Comparison of ENCODE assay signal across 8 cellular contexts in the genomic region with DNA sequence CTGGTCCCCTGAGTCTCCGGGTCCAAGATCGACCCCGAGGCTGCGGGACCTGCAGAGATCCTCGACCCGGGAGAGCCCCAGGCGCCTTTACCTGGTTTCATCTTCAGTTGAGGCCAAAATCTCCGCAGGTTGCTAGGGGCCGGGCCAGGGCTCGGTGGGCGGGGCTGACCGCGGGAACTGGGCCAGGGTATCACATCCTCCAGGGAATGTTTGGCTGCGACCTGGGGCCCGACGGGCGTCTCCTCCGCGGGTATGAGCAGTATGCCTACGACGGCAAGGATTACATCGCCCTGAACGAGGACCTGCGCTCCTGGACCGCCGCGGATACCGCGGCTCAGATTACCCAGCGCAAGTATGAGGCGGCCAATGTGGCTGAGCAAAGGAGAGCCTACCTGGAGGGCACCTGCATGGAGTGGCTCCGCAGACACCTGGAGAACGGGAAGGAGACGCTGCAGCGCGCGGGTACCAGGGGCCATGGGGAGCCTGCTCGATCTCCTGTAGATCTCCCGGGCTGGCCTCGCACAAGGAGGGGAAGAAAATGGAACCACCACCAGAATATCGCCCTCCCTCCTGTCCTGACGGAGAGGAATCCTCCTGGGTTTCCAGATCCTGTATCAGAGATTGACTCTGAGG. TPM values are rescaled to one million over a fixed set of nuclear protein-coding genes. Genes with fewer than 3 reads are reported as not detected.
DNase-seq lines count a peak whose midpoint lies in the region; ATAC-seq and TF ChIP-seq lines count a peak whose summit lies in the region.

No MANE protein-coding gene starts in this region.

- peak overlapping the region; percentile 32 to 64 for H3K9ac ChIP-seq in mucosa of rectum (ENCODE audit: low read depth in 1 of 2, low read length in 2 of 2)

- no peaks in the 10 kb centered on the region for H3K9me3 ChIP-seq in CD4-positive, alpha-beta T cell (ENCODE audit: control insufficient read depth, low read length)
- H3K9me3 ChIP-seq in T-helper 17 cell (ENCODE audit: control insufficient read depth, low read length, poor library complexity, severe bottlenecking), result no peaks in the 10 kb centered on the region
- no peaks in the 10 kb centered on the region for H3K9me3 ChIP-seq in ectodermal cell (ENCODE audit: control insufficient read depth, low read length)
- no peaks in the 10 kb centered on the region for H3K9me3 ChIP-seq in mucosa of rectum (ENCODE audit: control insufficient read depth in 2 of 2, low read length in 2 of 2)
- no peaks in the 10 kb centered on the region for H3K9me3 ChIP-seq in upper lobe of left lung

- TF ChIP-seq EP300 in upper lobe of left lung (IDR thresholded peaks at IDR 0.05), result no peak

- no peaks in the 10 kb centered on the region for H3K9me3 Mint-ChIP-seq in CD4-positive, alpha-beta T cell

- H3K27me3 Mint-ChIP-seq in CD4-positive, alpha-beta T cell, result peaks cover 63% of the 10 kb centered on the region
- H3K27me3 Mint-ChIP-seq in T-helper 17 cell, result peaks cover 40% of the 10 kb centered on the region

- H3K27ac Mint-ChIP-seq in CD4-positive, alpha-beta T cell, result no peak overlapping the region
- H3K27ac Mint-ChIP-seq in T-helper 17 cell, result no peak overlapping the region

- H3K27me3 ChIP-seq in CD4-positive, alpha-beta T cell (ENCODE audit: control insufficient read depth, insufficient read depth, low read length), result peaks cover 37% of the 10 kb centered on the region
- H3K27me3 ChIP-seq in ectodermal cell (ENCODE audit: control insufficient read depth, insufficient read depth, low read length, poor library complexity, severe bottlenecking), result peaks cover 66% of the 10 kb centered on the region
- H3K27me3 ChIP-seq in mucosa of rectum (ENCODE audit: control insufficient read depth in 2 of 2, insufficient read depth in 2 of 2, low read length in 2 of 2), result peaks cover 12 to 13% of the 10 kb centered on the region in 2 donors
- H3K27me3 ChIP-seq in upper lobe of left lung, result peaks cover 0 to 3% (median 1%) of the 10 kb centered on the region in 4 donors

- TF ChIP-seq CTCF in CD4-positive, alpha-beta T cell (IDR thresholded peaks at IDR 0.05), result no peak
- no peak for TF ChIP-seq CTCF in upper lobe of left lung (IDR thresholded peaks at IDR 0.05)

- peak in 5 of 10 experiments; percentile 2 to 45 (median 15) for DNase-seq in CD4-positive, alpha-beta T cell
- DNase-seq in T-helper 17 cell, result no peak
- DNase-seq in upper lobe of left lung, result peak; percentile 29 to 93
- DNase-seq in Ammon's horn (ENCODE audit: low spot score), result no peak

- H3K4me3 ChIP-seq in ectodermal cell (ENCODE audit: insufficient read depth, low read depth, low read length) (peak overlapping the region; percentile 4), mucosa of rectum (ENCODE audit: low read length in 2 of 2) (peak overlapping the region; percentile 62 to 68), upper lobe of left lung (peak overlapping the region; percentile 29 to 74 (median 56))

- no peak for TF ChIP-seq POLR2A in upper lobe of left lung (IDR thresholded peaks at IDR 0.05)

- ATAC-seq in CD4-positive, alpha-beta T cell (ENCODE audit: poor library complexity), result peak; percentile 34
- peak; percentile 64 for ATAC-seq in T-helper 17 cell
- ATAC-seq in upper lobe of left lung (ENCODE audit: low FRiP score in 2 of 2), result peak; percentile 37 to 54
- ATAC-seq in GM21529 (IDR thresholded peaks at IDR 0.05; ENCODE audit: unreplicated experiment), result no peak
- ATAC-seq in GM18870 (IDR thresholded peaks at IDR 0.05; ENCODE audit: unreplicated experiment), result no peak

- 6% methylated on average over 42 of the region's 42 CpGs for WGBS in ectodermal cell, 2 experiments
- 23 to 25% methylated on average over 9 to 26 of the region's 42 CpGs for WGBS in upper lobe of left lung, 2 donors

- POLR2A ChIA-PET in CD4-positive, alpha-beta T cell (lab: Charles Lee), result no interaction called here

- H3K4me1 ChIP-seq in ectodermal cell (ENCODE audit: control insufficient read depth, insufficient read depth, low read length) (no peaks in the 10 kb centered on the region), mucosa of rectum (ENCODE audit: control insufficient read depth in 2 of 2, insufficient read depth in 2 of 2, low read length in 2 of 2) (peaks cover 6 to 11% of the 10 kb centered on the region in 2 donors), upper lobe of left lung (peaks cover 5 to 16% (median 13%) of the 10 kb centered on the region in 4 donors)

- H3K27ac ChIP-seq in CD4-positive, alpha-beta T cell (ENCODE audit: low read depth, low read length), result no peak overlapping the region
- H3K27ac ChIP-seq in ectodermal cell (ENCODE audit: insufficient read depth, low read depth, low read length, poor library complexity, severe bottlenecking) (no peak overlapping the region), mucosa of rectum (ENCODE audit: low read depth in 2 of 2, low read length in 2 of 2) (no peak overlapping the region), upper lobe of left lung (peak overlapping the region in 1 of 4 donors; percentile 64)

- peaks cover 28% of the 10 kb centered on the region for H3K36me3 Mint-ChIP-seq in CD4-positive, alpha-beta T cell (ENCODE audit: low read depth)
- H3K36me3 Mint-ChIP-seq in T-helper 17 cell (ENCODE audit: low read depth), result peaks cover 13% of the 10 kb centered on the region

- CTCF ChIA-PET in CD4-positive, alpha-beta T cell (lab: Charles Lee), result no interaction called here

- H3K4me3 Mint-ChIP-seq in CD4-positive, alpha-beta T cell, result peak overlapping the region; percentile 77
- peak overlapping the region; percentile 88 for H3K4me3 Mint-ChIP-seq in T-helper 17 cell

- H3K4me1 Mint-ChIP-seq in CD4-positive, alpha-beta T cell (ENCODE audit: low read depth), result peaks cover 14% of the 10 kb centered on the region
- peaks cover 21% of the 10 kb centered on the region for H3K4me1 Mint-ChIP-seq in T-helper 17 cell

- no peaks in the 10 kb centered on the region for H3K36me3 ChIP-seq in ectodermal cell (ENCODE audit: control insufficient read depth, insufficient read depth, low read length)
- no peaks in the 10 kb centered on the region for H3K36me3 ChIP-seq in mucosa of rectum (ENCODE audit: control insufficient read depth in 2 of 2, insufficient read depth in 2 of 2, low read length in 2 of 2)
- H3K36me3 ChIP-seq in upper lobe of left lung, result no peaks in the 10 kb centered on the region

- intact Hi-C loops in CD4-positive, alpha-beta T cell (cut with DNase I, micrococcal nuclease), result no loop called here

RNA-seq across cellular contexts. Expression of a gene that starts 53.8 kb away (rescaled TPM):
- 10 to 100 TPM; 36.5 to 39.4 TPM for total RNA-seq in CD4-positive, alpha-beta T cell
- 10 to 100 TPM; 28.9 to 31.7 TPM for total RNA-seq in T-helper 17 cell
- 34.9 TPM for polyA plus RNA-seq in ectodermal cell (2013, experiment 1 of 4)
- 33.7 TPM for polyA plus RNA-seq in ectodermal cell (2013, experiment 2 of 4)
- 36.9 TPM for polyA plus RNA-seq in ectodermal cell (2013, experiment 3 of 4)
- polyA plus RNA-seq in ectodermal cell (2013, experiment 4 of 4), result 37.9 TPM
- 10 to 100 TPM; 14.9 to 23.6 (median 19.7) TPM for total RNA-seq in upper lobe of left lung

RNA-seq across cellular contexts. Expression of a gene that starts 59.8 kb away (rescaled TPM):
- total RNA-seq in CD4-positive, alpha-beta T cell, result 10 to 100 TPM; 28.3 to 28.6 TPM
- total RNA-seq in T-helper 17 cell (10 to 100 TPM; 52.1 to 52.4 TPM), upper lobe of left lung (10 to 100 TPM; 31.4 to 66.1 (median 42.7) TPM)
- 57.1 TPM for polyA plus RNA-seq in ectodermal cell (2013, experiment 1 of 4)
- 58.1 TPM for polyA plus RNA-seq in ectodermal cell (2013, experiment 2 of 4)
- polyA plus RNA-seq in ectodermal cell (2013, experiment 3 of 4), result 45.4 TPM
- polyA plus RNA-seq in ectodermal cell (2013, experiment 4 of 4), result 54.5 TPM

Comparison
In these comparisons a context has a peak if more than half of its experiments do, and no peak if none do; other contexts are left out.
1. ATAC-seq: peak in CD4-positive, alpha-beta T cell (single experiment), T-helper 17 cell (single experiment) and upper lobe of left lung (2 of 2); none in GM21529 (single experiment) and GM18870 (single experiment).
2. DNase-seq: peak in upper lobe of left lung (2 of 2); none in T-helper 17 cell (0 of 3) and Ammon's horn (single experiment).
3. H3K4me3 ChIP-seq: peak in every context shown above with its lines; median percentile 65 in mucosa of rectum; 56 in upper lobe of left lung; 4 in ectodermal cell.